1 cellular context compared by ENCODE assay signal in genomic region chr21:42002421-42002958, GRCh38.
TF ChIP-seq lines count a peak whose summit lies in the region.

No MANE protein-coding gene starts in this region.

TF ChIP-seq in GM12878, 131 proteins besides CTCF, POLR2A, EP300 and RAD21 (continued from another document and continues in another):
- TF ChIP-seq ZBTB40 (IDR thresholded peaks at IDR 0.05; ENCODE audit: borderline replicate concordance), result no peak
- peak; percentile 73; the same call in 1 of the 2 replicates for TF ChIP-seq TBL1XR1 (IDR thresholded peaks at IDR 0.05; ENCODE audit: low read depth, low read length)
- no peak for TF ChIP-seq TAF1 (IDR thresholded peaks at IDR 0.05; ENCODE audit: borderline replicate concordance, low read depth, low read length)
- no peak for TF ChIP-seq ZBED1 (IDR thresholded peaks at IDR 0.05; ENCODE audit: borderline replicate concordance)
- no peak for TF ChIP-seq TARDBP (IDR thresholded peaks at IDR 0.05; ENCODE audit: borderline replicate concordance)
- TF ChIP-seq ZNF384 (IDR thresholded peaks at IDR 0.05; ENCODE audit: borderline replicate concordance, low read depth, low read length), result no peak
- no peak; the same call in 1 of the 2 replicates for TF ChIP-seq POLR2AphosphoS5 (IDR thresholded peaks at IDR 0.05; ENCODE audit: low read length)
- TF ChIP-seq NFIC (IDR thresholded peaks at IDR 0.05; ENCODE audit: low read depth, low read length), result no peak
- no peak for TF ChIP-seq STAT1 (conservative IDR thresholded peaks at IDR 0.05)
- TF ChIP-seq E2F4 (IDR thresholded peaks at IDR 0.05; ENCODE audit: low read depth, low read length), result no peak
- TF ChIP-seq MEF2B (IDR thresholded peaks at IDR 0.05; ENCODE audit: partially characterized antibody, poor library complexity, severe bottlenecking), result peak; percentile 29
- TF ChIP-seq KAT2A (conservative IDR thresholded peaks at IDR 0.05; ENCODE audit: control insufficient read depth, low read depth, low read length), result no peak
- TF ChIP-seq NR2F1 (conservative IDR thresholded peaks at IDR 0.05), result peak; percentile 41; the same call in 1 of the 2 replicates
- no peak for TF ChIP-seq EGR1 (IDR thresholded peaks at IDR 0.05; ENCODE audit: borderline replicate concordance in 1 of 2, low read depth in 2 of 2, low read length in 2 of 2)
- TF ChIP-seq RCOR1 (conservative IDR thresholded peaks at IDR 0.05; ENCODE audit: low read depth, low read length), result peak; percentile 80; the same call in 1 of the 2 replicates
- peak; percentile 80 for TF ChIP-seq PKNOX1 (IDR thresholded peaks at IDR 0.05)
- TF ChIP-seq ZBTB11 (CRISPR knock-in tag; IDR thresholded peaks at IDR 0.05), result no peak
- peak; percentile 17; the same call in 1 of the 2 replicates for TF ChIP-seq SMC3 (IDR thresholded peaks at IDR 0.05; ENCODE audit: borderline replicate concordance, low read length)
- peak; percentile 77; the same call in 1 of the 2 replicates for TF ChIP-seq CREM (IDR thresholded peaks at IDR 0.05; ENCODE audit: low read depth)
- TF ChIP-seq CEBPB (IDR thresholded peaks at IDR 0.05; ENCODE audit: borderline replicate concordance in 1 of 2, low read depth in 2 of 2, low read length in 2 of 2), result no peak
- TF ChIP-seq YY1 (IDR thresholded peaks at IDR 0.05; ENCODE audit: low read depth, low read length), result peak; percentile 52; the same call in 1 of the 2 replicates
- peak; percentile 51 to 78 for TF ChIP-seq BHLHE40 (IDR thresholded peaks at IDR 0.05; ENCODE audit: borderline replicate concordance in 1 of 2, low read depth in 2 of 2, low read length in 1 of 2)
- TF ChIP-seq ATF3 (IDR thresholded peaks at IDR 0.05; ENCODE audit: borderline replicate concordance, extremely low read depth, low read depth, low read length), result no peak
- 0 out of 2 replicates have a peak, but pooled peaks have one; percentile 20 for TF ChIP-seq CBFB (IDR thresholded peaks at IDR 0.05; ENCODE audit: low read depth)
- TF ChIP-seq SMAD5 (IDR thresholded peaks at IDR 0.05; ENCODE audit: low read depth), result no peak
- peak; percentile 68 for TF ChIP-seq FOXK2 (IDR thresholded peaks at IDR 0.05)
- TF ChIP-seq HCFC1 (IDR thresholded peaks at IDR 0.05; ENCODE audit: low read length), result no peak
- no peak for TF ChIP-seq MYC (IDR thresholded peaks at IDR 0.05; ENCODE audit: insufficient read depth, insufficient read length, insufficient replicate concordance, low read length, severe bottlenecking)
- TF ChIP-seq TCF7 (IDR thresholded peaks at IDR 0.05; ENCODE audit: borderline replicate concordance), result no peak
- TF ChIP-seq NRF1 (conservative IDR thresholded peaks at IDR 0.05; ENCODE audit: low read depth, low read length), result no peak
- TF ChIP-seq JUNB (IDR thresholded peaks at IDR 0.05), result peak; percentile 96
- TF ChIP-seq ZNF687 (IDR thresholded peaks at IDR 0.05), result peak; percentile 36; the same call in 1 of the 2 replicates
- TF ChIP-seq RELA (IDR thresholded peaks at IDR 0.05; ENCODE audit: borderline replicate concordance, partially characterized antibody), result peak; percentile 77
- no peak for TF ChIP-seq CHD2 (IDR thresholded peaks at IDR 0.05; ENCODE audit: borderline replicate concordance, low read depth, low read length)
- TF ChIP-seq MLLT1 (IDR thresholded peaks at IDR 0.05), result no peak
- TF ChIP-seq IRF5 (IDR thresholded peaks at IDR 0.05; ENCODE audit: borderline replicate concordance), result no peak
- TF ChIP-seq RAD51 (IDR thresholded peaks at IDR 0.05), result peak; percentile 46
- TF ChIP-seq CHD4 (IDR thresholded peaks at IDR 0.05), result no peak
- no peak for TF ChIP-seq CREB1 (IDR thresholded peaks at IDR 0.05; ENCODE audit: low read depth)
- TF ChIP-seq BACH1 (IDR thresholded peaks at IDR 0.05; ENCODE audit: borderline replicate concordance), result peak; percentile 48; the same call in 1 of the 2 replicates
- TF ChIP-seq MEF2A (IDR thresholded peaks at IDR 0.05; ENCODE audit: insufficient read depth, low read depth, low read length), result no peak
